In genomic region chr6:63598251-63599036, GRCh38 we compare ENCODE assay signal across 8 cellular contexts. TPM values are rescaled to one million over a fixed set of nuclear protein-coding genes. Genes with fewer than 3 reads are reported as not detected.
DNase-seq lines count a peak whose midpoint lies in the region; ATAC-seq and TF ChIP-seq lines count a peak whose summit lies in the region.

No MANE protein-coding gene starts in this region.

- DNase-seq in DMS53 (lab: John Stamatoyannopoulos, UW) (peak; percentile 95), HuH-7.5 (ENCODE audit: low spot score) (peak; percentile 49), OCI-LY7 (ENCODE audit: low spot score) (peak; percentile 88), fibroblast of gingiva (ENCODE audit: low read depth) (peak; percentile 41)
- DNase-seq in activated T-cell treated with anti-CD3 and anti-CD28 coated beads, Interleukin-2, amount 50 U/mL, for 24 hours = peak; percentile 77
- DNase-seq in naive thymus-derived CD4-positive, alpha-beta T cell = peak; percentile 39 to 80 (median 74)
- peak; percentile 64 for DNase-seq in stimulated activated naive CD4-positive, alpha-beta T cell treated with Interleukin-2 at 50 U/mL for 16 hours (lab: John Stamatoyannopoulos, UW)

- ATAC-seq in GM21529 (IDR thresholded peaks at IDR 0.05; ENCODE audit: unreplicated experiment) = peak; percentile 100
- peak; percentile 99 for ATAC-seq in naive thymus-derived CD4-positive, alpha-beta T cell

- no peaks in the 10 kb centered on the region for H4K20me1 ChIP-seq in OCI-LY7 (ENCODE audit: insufficient read depth, low read length)

- H3K27me3 Mint-ChIP-seq in activated T-cell treated with anti-CD3 and anti-CD28 coated beads, Interleukin-2, amount 50 U/mL, for 24 hours = peaks cover 10% of the 10 kb centered on the region
- peaks cover 0 to 21% (median 5%) of the 10 kb centered on the region in 5 donors for H3K27me3 Mint-ChIP-seq in naive thymus-derived CD4-positive, alpha-beta T cell

- H3K79me2 ChIP-seq in OCI-LY7 (ENCODE audit: insufficient read depth, low read depth, low read length) = no peaks in the 10 kb centered on the region

- H3K9me2 ChIP-seq in OCI-LY7 (ENCODE audit: insufficient read depth, low read length) = no peaks in the 10 kb centered on the region

- H3K4me1 ChIP-seq in OCI-LY7 (ENCODE audit: insufficient read depth, low read length, poor library complexity, severe bottlenecking) = peaks cover 16% of the 10 kb centered on the region
- peaks cover 0 to 4% of the 10 kb centered on the region in 2 donors for H3K4me1 ChIP-seq in naive thymus-derived CD4-positive, alpha-beta T cell (ENCODE audit: control insufficient read depth in 2 of 2, insufficient read depth in 2 of 2, low read length in 2 of 2)

- CTCF ChIA-PET in OCI-LY7 (lab: Charles Lee; ENCODE audit: unreplicated experiment) = interaction anchor here (0.6 to 2.1 kb wide), 7 partner anchors 10 to 246 kb away, joined by 3 to 13 read pairs (median 4); no protein-coding TSS in a partner anchor
- CTCF ChIA-PET in naive thymus-derived CD4-positive, alpha-beta T cell (lab: Charles Lee) = interaction anchor here (0.5 to 3.1 kb wide), 25 partner anchors 10 to 179 kb away, joined by 3 to 61 read pairs (median 5); no protein-coding TSS in a partner anchor

- peaks cover 16% of the 10 kb centered on the region for H3K4me1 Mint-ChIP-seq in activated T-cell treated with anti-CD3 and anti-CD28 coated beads, Interleukin-2, amount 50 U/mL, for 24 hours (ENCODE audit: low read depth)
- peaks cover 7 to 20% (median 18%) of the 10 kb centered on the region in 7 donors for H3K4me1 Mint-ChIP-seq in naive thymus-derived CD4-positive, alpha-beta T cell

- no peaks in the 10 kb centered on the region for H3K9me3 ChIP-seq in OCI-LY7 (ENCODE audit: low read length)
- H3K9me3 ChIP-seq in naive thymus-derived CD4-positive, alpha-beta T cell (ENCODE audit: control insufficient read depth in 2 of 3, low read length in 3 of 3) = no peaks in the 10 kb centered on the region

- H3K4me2 ChIP-seq in OCI-LY7 (ENCODE audit: low read length) = peak overlapping the region; percentile 87

- H2AFZ ChIP-seq in OCI-LY7 (ENCODE audit: low read length) = peak overlapping the region; percentile 100

- BruUV-seq in OCI-LY7 (replicated peaks; lab: Mats Ljungman, UMichigan) = no TSS peak

- peak overlapping the region; percentile 80 for H3K4me3 Mint-ChIP-seq in activated T-cell treated with anti-CD3 and anti-CD28 coated beads, Interleukin-2, amount 50 U/mL, for 24 hours
- peak overlapping the region; percentile 73 to 93 (median 88) for H3K4me3 Mint-ChIP-seq in naive thymus-derived CD4-positive, alpha-beta T cell

- H3K4me3 ChIP-seq in OCI-LY7 (ENCODE audit: low read depth, low read length, poor library complexity, severe bottlenecking) = peak overlapping the region; percentile 64
- H3K4me3 ChIP-seq in naive thymus-derived CD4-positive, alpha-beta T cell (ENCODE audit: low read length) = peak overlapping the region; percentile 53

- H3K27me3 ChIP-seq in naive thymus-derived CD4-positive, alpha-beta T cell (ENCODE audit: control insufficient read depth in 2 of 2, insufficient read depth in 2 of 2, low read length in 2 of 2) = no peaks in the 10 kb centered on the region

- no peaks in the 10 kb centered on the region for H3K36me3 Mint-ChIP-seq in activated T-cell treated with anti-CD3 and anti-CD28 coated beads, Interleukin-2, amount 50 U/mL, for 24 hours (ENCODE audit: low read depth)
- H3K36me3 Mint-ChIP-seq in naive thymus-derived CD4-positive, alpha-beta T cell = no peaks in the 10 kb centered on the region

- POLR2A ChIA-PET in OCI-LY7 (lab: Charles Lee) = interaction anchor here (0.6 to 2.6 kb wide), 13 partner anchors 8 to 166 kb away, joined by 3 to 14 read pairs (median 4); partner anchors contain the start of gene PHF3
- POLR2A ChIA-PET in naive thymus-derived CD4-positive, alpha-beta T cell (lab: Charles Lee) = interaction anchor here (0.6 to 2.5 kb wide), 8 partner anchors 14 to 166 kb away, joined by 3 to 23 read pairs (median 4); partner anchors contain the start of gene PHF3

- peak overlapping the region; percentile 41 for H3K27ac ChIP-seq in OCI-LY7 (ENCODE audit: low read depth, low read length, poor library complexity, severe bottlenecking)
- H3K27ac ChIP-seq in naive thymus-derived CD4-positive, alpha-beta T cell (ENCODE audit: low read depth, low read length) = no peak overlapping the region

- H3K9me3 Mint-ChIP-seq in activated T-cell treated with anti-CD3 and anti-CD28 coated beads, Interleukin-2, amount 50 U/mL, for 24 hours = no peaks in the 10 kb centered on the region
- H3K9me3 Mint-ChIP-seq in naive thymus-derived CD4-positive, alpha-beta T cell = no peaks in the 10 kb centered on the region

- H3K36me3 ChIP-seq in OCI-LY7 (ENCODE audit: insufficient read depth, low read length) = no peaks in the 10 kb centered on the region
- no peaks in the 10 kb centered on the region for H3K36me3 ChIP-seq in naive thymus-derived CD4-positive, alpha-beta T cell (ENCODE audit: control insufficient read depth in 2 of 3, insufficient read depth in 3 of 3, low read length in 3 of 3)

- TF ChIP-seq CTCF in OCI-LY7 (conservative IDR thresholded peaks at IDR 0.05; ENCODE audit: low read length) = peak; percentile 95

- intact Hi-C loops in OCI-LY7 (cut with micrococcal nuclease; ENCODE audit: unreplicated experiment) = loop anchor here (1.0 to 5.0 kb wide), 3 partner anchors 89 to 245 kb away; no protein-coding TSS in a partner anchor
- intact Hi-C loops in naive thymus-derived CD4-positive, alpha-beta T cell (cut with micrococcal nuclease) = loop anchor here (1.0 to 5.0 kb wide), 11 partner anchors 25 to 246 kb away; partner anchors contain the start of genes PHF3 (in 2 of the 2), LOC128125822 (in 1 of the 2) and PTP4A1 (in 1 of the 2)

- peak overlapping the region; percentile 24 for H3K27ac Mint-ChIP-seq in activated T-cell treated with anti-CD3 and anti-CD28 coated beads, Interleukin-2, amount 50 U/mL, for 24 hours
- peak overlapping the region in 5 of 9 donors; percentile 3 to 73 (median 52) for H3K27ac Mint-ChIP-seq in naive thymus-derived CD4-positive, alpha-beta T cell

RNA-seq across cellular contexts. Expression of gene PTP4A1, which starts 26.2 kb away (rescaled TPM):
- total RNA-seq in OCI-LY7 (2014; rRNA removed; shearing (Covaris generic)) = 20.9 and 21.2 TPM in 2 replicates
- total RNA-seq in OCI-LY7 (2022) = 74.7 and 76.0 TPM in 2 replicates
- 100 to 1,000 TPM in 2 of 5 experiments, 10 to 100 TPM in 3; 26.4 to 165 (median 73.8) TPM for total RNA-seq in naive thymus-derived CD4-positive, alpha-beta T cell
- 10 to 100 TPM; 37.9 to 47.5 TPM for polyA plus RNA-seq in naive thymus-derived CD4-positive, alpha-beta T cell

RNA-seq across cellular contexts. Expression of gene PHF3, which starts 37.2 kb away (rescaled TPM):
- total RNA-seq in OCI-LY7 (2014; rRNA removed; shearing (Covaris generic)) = 54.0 and 54.8 TPM in 2 replicates
- total RNA-seq in OCI-LY7 (2022) = 92.5 and 106 TPM in 2 replicates
- 100 to 1,000 TPM in 3 of 5 experiments, 10 to 100 TPM in 2; 56.8 to 141 (median 108) TPM for total RNA-seq in naive thymus-derived CD4-positive, alpha-beta T cell
- polyA plus RNA-seq in naive thymus-derived CD4-positive, alpha-beta T cell = 10 to 100 TPM; 40.0 to 54.1 TPM

Comparison
In these comparisons a context has a peak if more than half of its experiments do, and no peak if none do; other contexts are left out.
1. DNase-seq: peak in every context shown above with its lines; median percentile 95 in DMS53; 88 in OCI-LY7; 77 in activated T-cell treated with anti-CD3 and anti-CD28 coated beads, Interleukin-2, amount 50 U/mL, for 24 hours; 74 in naive thymus-derived CD4-positive, alpha-beta T cell; 64 in stimulated activated naive CD4-positive, alpha-beta T cell treated with Interleukin-2 at 50 U/mL for 16 hours; 49 in HuH-7.5; 41 in fibroblast of gingiva.